8 cellular contexts compared by ENCODE assay signal in genomic region chr1:235160395-235160964, GRCh38. TPM values are rescaled to one million over a fixed set of nuclear protein-coding genes. Genes with fewer than 3 reads are reported as not detected.
DNase-seq lines count a peak whose midpoint lies in the region; ATAC-seq and TF ChIP-seq lines count a peak whose summit lies in the region.

No MANE protein-coding gene starts in this region.

- H3K36me3 Mint-ChIP-seq in T-helper 17 cell (ENCODE audit: low read depth) (peaks cover 3% of the 10 kb centered on the region), osteocyte (ENCODE audit: unreplicated experiment) (peaks cover 2% of the 10 kb centered on the region)

- H3K27ac Mint-ChIP-seq in T-helper 17 cell (no peak overlapping the region), osteocyte (ENCODE audit: unreplicated experiment) (peak overlapping the region; percentile 99)

- H3K9me3 Mint-ChIP-seq in osteocyte (ENCODE audit: unreplicated experiment): no peaks in the 10 kb centered on the region

- peak overlapping the region; percentile 98 for H3K4me3 Mint-ChIP-seq in T-helper 17 cell
- H3K4me3 Mint-ChIP-seq in osteocyte (ENCODE audit: unreplicated experiment): peak overlapping the region; percentile 98

- DNase-seq in DMS 273 treated with DMSO at 0.1 percent for 48 hours (lab: John Stamatoyannopoulos, UW) (peak; percentile 33), T-helper 17 cell (no peak), fibroblast of gingiva (ENCODE audit: low read depth) (peak; percentile 59), osteocyte (ENCODE audit: extremely low spot score, unreplicated experiment) (no peak), EL (no peak), SW480 (ENCODE audit: low spot score) (no peak)

- H3K27me3 Mint-ChIP-seq in T-helper 17 cell: no peaks in the 10 kb centered on the region
- H3K27me3 Mint-ChIP-seq in osteocyte (ENCODE audit: unreplicated experiment): no peaks in the 10 kb centered on the region

- no peaks in the 10 kb centered on the region for H3K9me3 ChIP-seq in T-helper 17 cell (ENCODE audit: control insufficient read depth, low read length, poor library complexity, severe bottlenecking)

- H3K4me1 Mint-ChIP-seq in T-helper 17 cell: peaks cover 19% of the 10 kb centered on the region
- H3K4me1 Mint-ChIP-seq in osteocyte (ENCODE audit: unreplicated experiment): peaks cover 18% of the 10 kb centered on the region

- ATAC-seq in GM19397 (IDR thresholded peaks at IDR 0.05; ENCODE audit: unreplicated experiment): peak; percentile 30
- peak; percentile 42 for ATAC-seq in HG03521 (IDR thresholded peaks at IDR 0.05; ENCODE audit: unreplicated experiment)
- ATAC-seq in T-helper 17 cell: peak; percentile 66

- TF ChIP-seq CTCF in osteocyte (IDR thresholded peaks at IDR 0.05): no peak

RNA-seq across cellular contexts. Expression of gene RBM34, which starts 0.6 kb away (rescaled TPM):
- 100 to 1,000 TPM; 147 to 148 TPM for total RNA-seq in T-helper 17 cell
- total RNA-seq in osteocyte: 66.9 and 75.0 TPM in 2 replicates

RNA-seq across cellular contexts. Expression of gene TOMM20, which starts 31.8 kb away (rescaled TPM):
- total RNA-seq in T-helper 17 cell: 100 to 1,000 TPM; 105 to 112 TPM
- 99.1 and 100 TPM in 2 replicates for total RNA-seq in osteocyte

Comparison
In these comparisons a context has a peak if more than half of its experiments do, and no peak if none do; other contexts are left out.
1. DNase-seq: peak in DMS 273 treated with DMSO at 0.1 percent for 48 hours (single experiment) and fibroblast of gingiva (single experiment); none in T-helper 17 cell (0 of 3), osteocyte (single experiment), EL (single experiment) and SW480 (single experiment).
2. Peak in every context shown above with its lines, with median percentiles within 50 percentile points of each other: ATAC-seq.